ENCODE assay signal across 9 cellular contexts in the genomic region with DNA sequence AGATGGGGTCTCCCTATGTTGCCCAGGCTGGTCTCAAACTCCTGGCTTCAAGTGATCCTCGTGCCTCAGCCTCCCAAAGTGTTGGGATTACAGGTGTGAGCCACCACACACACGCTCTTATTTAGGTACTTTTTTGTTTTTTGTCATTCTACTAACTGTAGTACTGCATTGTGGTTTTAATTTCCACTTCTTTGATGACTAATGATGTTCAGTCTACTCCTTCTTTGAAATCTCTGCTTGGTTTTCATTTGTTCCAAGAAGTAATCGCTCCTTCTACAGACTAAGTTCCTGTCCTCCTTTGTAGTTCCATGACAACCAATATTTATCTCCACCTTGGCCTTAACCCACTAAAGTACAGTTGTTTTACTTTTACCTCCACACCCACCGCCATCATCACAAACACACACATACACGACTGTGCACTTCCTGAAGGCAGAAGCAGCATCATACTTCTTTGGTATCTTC. TPM values are rescaled to one million over a fixed set of nuclear protein-coding genes. Genes with fewer than 3 reads are reported as not detected.
DNase-seq lines count a peak whose midpoint lies in the region; ATAC-seq and TF ChIP-seq lines count a peak whose summit lies in the region.
"Had no signal": no experiment of that assay in that cellular context is flagged by ENCODE, and none has a peak within 500 bp of the region (broad histone marks: within the 10 kb centered on the region; RNA-seq: fewer than 3 reads in every experiment).

No MANE protein-coding gene starts in this region.

- no peaks in the 10 kb centered on the region for H3K27me3 Mint-ChIP-seq in activated naive CD8-positive, alpha-beta T cell treated with anti-CD3 and anti-CD28 coated beads, Interleukin-2, amount 10 ng/mL, durations not matched to agents 7 days and 5 days
- H3K27me3 Mint-ChIP-seq in naive B cell: peaks cover 8 to 17% (median 11%) of the 10 kb centered on the region in 3 donors

- peak overlapping the region; percentile 85 for H2AFZ ChIP-seq in OCI-LY1 (ENCODE audit: low read length)

- H3K9me3 ChIP-seq in OCI-LY1 (ENCODE audit: low read length): no peaks in the 10 kb centered on the region

- peak overlapping the region; percentile 70 for H3K4me2 ChIP-seq in OCI-LY1 (ENCODE audit: low read length)

- no peak overlapping the region for H3K27ac ChIP-seq in OCI-LY1 (ENCODE audit: low read depth, low read length, poor library complexity, severe bottlenecking)

- peak overlapping the region; percentile 66 for H3K4me3 Mint-ChIP-seq in activated naive CD8-positive, alpha-beta T cell treated with anti-CD3 and anti-CD28 coated beads, Interleukin-2, amount 10 ng/mL, durations not matched to agents 7 days and 5 days
- H3K4me3 Mint-ChIP-seq in naive B cell: peak overlapping the region; percentile 78 to 95 (median 89)

- TF ChIP-seq CTCF in OCI-LY1 (IDR thresholded peaks at IDR 0.05; ENCODE audit: low read length): no peak

- H3K9me3 Mint-ChIP-seq in activated naive CD8-positive, alpha-beta T cell treated with anti-CD3 and anti-CD28 coated beads, Interleukin-2, amount 10 ng/mL, durations not matched to agents 7 days and 5 days: peaks cover 7% of the 10 kb centered on the region
- H3K9me3 Mint-ChIP-seq in naive B cell: peaks cover 0 to 4% (median 0%) of the 10 kb centered on the region in 7 donors

- no peaks in the 10 kb centered on the region for H4K20me1 ChIP-seq in OCI-LY1 (ENCODE audit: insufficient read depth, low read length)

- peaks cover 19% of the 10 kb centered on the region for H3K4me1 ChIP-seq in OCI-LY1 (ENCODE audit: insufficient read depth, low read length, severe bottlenecking)

- H3K36me3 ChIP-seq in OCI-LY1 (ENCODE audit: insufficient read depth, low read length): no peaks in the 10 kb centered on the region

- H3K9ac ChIP-seq in OCI-LY1 (ENCODE audit: low read length): peak overlapping the region; percentile 22; the same call in 1 of the 2 replicates

- peak overlapping the region; percentile 60 for H3K4me3 ChIP-seq in OCI-LY1 (ENCODE audit: low read depth, low read length, poor library complexity, severe bottlenecking)

- DNase-seq in CD1c-positive myeloid dendritic cell (ENCODE audit: extremely low spot score): peak; percentile 10
- no peak for DNase-seq in activated naive CD8-positive, alpha-beta T cell treated with anti-CD3 and anti-CD28 coated beads, Interleukin-2, amount 10 ng/mL, durations not matched to agents 7 days and 5 days
- DNase-seq in naive B cell: no peak
- no peak for DNase-seq in NCI-H1048 (lab: John Stamatoyannopoulos, UW)
- DNase-seq in NCI-H2171 treated with DMSO at 0.1 percent for 48 hours (lab: John Stamatoyannopoulos, UW): no peak
- DNase-seq: COR-L47 had no signal

- H3K4me1 Mint-ChIP-seq in activated naive CD8-positive, alpha-beta T cell treated with anti-CD3 and anti-CD28 coated beads, Interleukin-2, amount 10 ng/mL, durations not matched to agents 7 days and 5 days: peaks cover 27% of the 10 kb centered on the region
- peaks cover 24 to 27% (median 26%) of the 10 kb centered on the region in 3 donors for H3K4me1 Mint-ChIP-seq in naive B cell

- POLR2A ChIA-PET in activated naive CD8-positive, alpha-beta T cell treated with anti-CD3 and anti-CD28 coated beads, Interleukin-2, amount 10 ng/mL, durations not matched to agents 7 days and 5 days (lab: Charles Lee): interaction anchor here (0.7 to 1.5 kb wide), 5 partner anchors 9 to 126 kb away, joined by 3 to 10 read pairs (median 7); partner anchors contain the start of genes ACAA1, OXSR1 and PLCD1

- no peaks in the 10 kb centered on the region for H3K9me2 ChIP-seq in OCI-LY1 (ENCODE audit: low read depth, low read length)

- H3K27ac Mint-ChIP-seq in activated naive CD8-positive, alpha-beta T cell treated with anti-CD3 and anti-CD28 coated beads, Interleukin-2, amount 10 ng/mL, durations not matched to agents 7 days and 5 days: peak overlapping the region; percentile 94
- peak overlapping the region in 5 of 6 donors; percentile 64 to 95 (median 88) for H3K27ac Mint-ChIP-seq in naive B cell

- no peaks in the 10 kb centered on the region for H3K79me2 ChIP-seq in OCI-LY1 (ENCODE audit: insufficient read depth, low read length)

- peaks cover 4% of the 10 kb centered on the region for H3K36me3 Mint-ChIP-seq in activated naive CD8-positive, alpha-beta T cell treated with anti-CD3 and anti-CD28 coated beads, Interleukin-2, amount 10 ng/mL, durations not matched to agents 7 days and 5 days
- peaks cover 0 to 3% of the 10 kb centered on the region in 2 donors for H3K36me3 Mint-ChIP-seq in naive B cell

- peak; percentile 51 for ATAC-seq in activated naive CD8-positive, alpha-beta T cell treated with anti-CD3 and anti-CD28 coated beads, Interleukin-2, amount 10 ng/mL, durations not matched to agents 7 days and 5 days (ENCODE audit: low read depth)
- ATAC-seq in naive B cell (ENCODE audit: low read depth in 2 of 2) (no peak), GM19035 (IDR thresholded peaks at IDR 0.05; ENCODE audit: unreplicated experiment) (no peak), HG02970 (IDR thresholded peaks at IDR 0.05; ENCODE audit: low FRiP score, unreplicated experiment) (no peak)

- H3F3A ChIP-seq in OCI-LY1 (ENCODE audit: insufficient read depth, low read length): no peaks in the 10 kb centered on the region

- H3K27me3 ChIP-seq in OCI-LY1 (ENCODE audit: insufficient read depth, low read length): no peaks in the 10 kb centered on the region

RNA-seq across cellular contexts. Expression of gene DLEC1, which starts 0.5 kb away (rescaled TPM):
- total RNA-seq in activated naive CD8-positive, alpha-beta T cell treated with anti-CD3 and anti-CD28 coated beads, Interleukin-2, amount 10 ng/mL, durations not matched to agents 7 days and 5 days: 1 to 10 TPM; 3.2 to 3.7 TPM
- under 1 TPM in 4 of 6 donors, not detected in 2; 0.09 to 0.50 (median 0.30) TPM for polyA plus RNA-seq in naive B cell (ENCODE audit: low read depth in 6 of 6)

RNA-seq across cellular contexts. Expression of gene PLCD1, which starts 9.0 kb away (rescaled TPM):
- 10 to 100 TPM; 36.5 to 45.4 TPM for total RNA-seq in activated naive CD8-positive, alpha-beta T cell treated with anti-CD3 and anti-CD28 coated beads, Interleukin-2, amount 10 ng/mL, durations not matched to agents 7 days and 5 days
- 1 to 10 TPM in 5 of 6 donors, not detected in 1; 1.9 to 4.1 (median 2.6) TPM for polyA plus RNA-seq in naive B cell (ENCODE audit: low read depth in 6 of 6)

RNA-seq across cellular contexts. Expression of gene VILL, which starts 47.9 kb away (rescaled TPM):
- total RNA-seq in activated naive CD8-positive, alpha-beta T cell treated with anti-CD3 and anti-CD28 coated beads, Interleukin-2, amount 10 ng/mL, durations not matched to agents 7 days and 5 days: 10 to 100 TPM; 25.2 to 25.3 TPM
- 10 to 100 TPM in 4 of 6 donors, 1 to 10 TPM in 2; 8.4 to 17.8 (median 11.8) TPM for polyA plus RNA-seq in naive B cell (ENCODE audit: low read depth in 6 of 6)
